ENCODE assay signal across 1 cellular context in genomic region chr17:41910701-41911391, GRCh38.
TF ChIP-seq lines count a peak whose summit lies in the region.

No MANE protein-coding gene starts in this region.

TF ChIP-seq in A549, 52 proteins besides CTCF, POLR2A, EP300 and RAD21:
- TF ChIP-seq SREBF2 (IDR thresholded peaks at IDR 0.05) (no peak), MYC (IDR thresholded peaks at IDR 0.05; ENCODE audit: borderline replicate concordance, low read length) (0 out of 2 replicates have a peak, but pooled peaks have one; percentile 47), HES2 (IDR thresholded peaks at IDR 0.05) (no peak), BCL3 (IDR thresholded peaks at IDR 0.05) (no peak), TFCP2L1 (CRISPR knock-in tag; IDR thresholded peaks at IDR 0.05) (peak; percentile 60; the same call in 1 of the 2 replicates), PBX3 (IDR thresholded peaks at IDR 0.05) (no peak), ZSCAN20 (CRISPR knock-in tag; IDR thresholded peaks at IDR 0.05) (no peak), HOXA7 (CRISPR knock-in tag; IDR thresholded peaks at IDR 0.05) (no peak), E2F6 (IDR thresholded peaks at IDR 0.05; ENCODE audit: borderline replicate concordance, low read depth) (peak; percentile 98), NFE2L2 (conservative IDR thresholded peaks at IDR 0.05; ENCODE audit: low read length) (0 out of 2 replicates have a peak, but pooled peaks have one; percentile 24), CBX2 (IDR thresholded peaks at IDR 0.05; ENCODE audit: borderline replicate concordance, low read depth) (no peak), MAX (IDR thresholded peaks at IDR 0.05) (peak; percentile 97), NPAS2 (CRISPR knock-in tag; IDR thresholded peaks at IDR 0.05; ENCODE audit: borderline replicate concordance) (no peak), CBX8 (IDR thresholded peaks at IDR 0.05) (no peak), ZNF302 (CRISPR knock-in tag; IDR thresholded peaks at IDR 0.05) (peak; percentile 91), EHMT2 (IDR thresholded peaks at IDR 0.05; ENCODE audit: low read depth) (no peak), HDAC2 (IDR thresholded peaks at IDR 0.05) (no peak), TP53 (CRISPR knock-in tag; IDR thresholded peaks at IDR 0.05) (0 out of 2 replicates have a peak, but pooled peaks have one; percentile 52), HOXB5 (CRISPR knock-in tag; IDR thresholded peaks at IDR 0.05) (peak; percentile 86; the same call in 1 of the 2 replicates), RFX5 (IDR thresholded peaks at IDR 0.05) (no peak), FOSB (CRISPR knock-in tag; IDR thresholded peaks at IDR 0.05) (0 out of 2 replicates have a peak, but pooled peaks have one; percentile 52), PHF8 (IDR thresholded peaks at IDR 0.05; ENCODE audit: borderline replicate concordance, low read depth) (no peak), HEYL (CRISPR knock-in tag; IDR thresholded peaks at IDR 0.05) (no peak), FOXS1 (CRISPR knock-in tag; IDR thresholded peaks at IDR 0.05) (peak; percentile 82), JUNB (IDR thresholded peaks at IDR 0.05) (peak; percentile 73), GATA3 (IDR thresholded peaks at IDR 0.05; ENCODE audit: borderline replicate concordance) (peak; percentile 69; the same call in 1 of the 2 replicates), RNF2 (IDR thresholded peaks at IDR 0.05; ENCODE audit: borderline replicate concordance, low read depth) (no peak), HMGXB4 (CRISPR knock-in tag; IDR thresholded peaks at IDR 0.05; ENCODE audit: borderline replicate concordance) (no peak), RARB (CRISPR knock-in tag; IDR thresholded peaks at IDR 0.05) (peak; percentile 61; the same call in 1 of the 2 replicates), ELK1 (IDR thresholded peaks at IDR 0.05; ENCODE audit: low read depth, low read length) (no peak), RCOR1 (IDR thresholded peaks at IDR 0.05; ENCODE audit: low read depth, low read length) (no peak), ESRRA (IDR thresholded peaks at IDR 0.05; ENCODE audit: borderline replicate concordance, low read length) (no peak), REST (IDR thresholded peaks at IDR 0.05) (no peak), EHF (CRISPR knock-in tag; IDR thresholded peaks at IDR 0.05) (peak; percentile 93), HOXB13 (CRISPR knock-in tag; IDR thresholded peaks at IDR 0.05; ENCODE audit: low read depth) (peak; percentile 88), MAZ (IDR thresholded peaks at IDR 0.05; ENCODE audit: borderline replicate concordance, low read depth, low read length) (no peak), KDM1A (IDR thresholded peaks at IDR 0.05; ENCODE audit: low read depth) (no peak), CHD2 (IDR thresholded peaks at IDR 0.05; ENCODE audit: low read length, partially characterized antibody) (no peak), CEBPB (IDR thresholded peaks at IDR 0.05) (no peak), ZFP36 (IDR thresholded peaks at IDR 0.05; ENCODE audit: borderline replicate concordance, partially characterized antibody) (no peak), SMC3 (IDR thresholded peaks at IDR 0.05) (no peak; the same call in 2 of the 3 replicates), FOSL2 (IDR thresholded peaks at IDR 0.05) (peak; percentile 74), FOSL2 (CRISPR knock-in tag; IDR thresholded peaks at IDR 0.05) (peak; percentile 96), ATOH8 (CRISPR knock-in tag; IDR thresholded peaks at IDR 0.05; ENCODE audit: low read depth) (peak; percentile 87), BHLHE40 (IDR thresholded peaks at IDR 0.05; ENCODE audit: low read depth, low read length) (no peak), USF2 (IDR thresholded peaks at IDR 0.05) (no peak), NR3C1 (IDR thresholded peaks at IDR 0.05) (no peak), KDM5A (IDR thresholded peaks at IDR 0.05) (no peak), MAFK (IDR thresholded peaks at IDR 0.05; ENCODE audit: partially characterized antibody) (peak; percentile 97), POLR2AphosphoS2 (conservative IDR thresholded peaks at IDR 0.05; ENCODE audit: low read length) (no peak), JUN (IDR thresholded peaks at IDR 0.05) (peak; percentile 70 to 92; a peak in 4 of 5 replicates), CHD4 (IDR thresholded peaks at IDR 0.05; ENCODE audit: borderline replicate concordance) (no peak), ZC3H11A (IDR thresholded peaks at IDR 0.05) (no peak)
